1 cellular context compared by ENCODE assay signal in genomic region chr19:35139618-35139943, GRCh38.
TF ChIP-seq lines count a peak whose summit lies in the region.

No MANE protein-coding gene starts in this region.

TF ChIP-seq in HepG2, 621 proteins besides CTCF, POLR2A, EP300 and RAD21 (continued from another document):
- TF ChIP-seq ATF2 (CRISPR knock-in tag; IDR thresholded peaks at IDR 0.05) (no peak), BCLAF1 (IDR thresholded peaks at IDR 0.05) (no peak), ATF7-NPFF (CRISPR knock-in tag; IDR thresholded peaks at IDR 0.05; ENCODE audit: low read depth) (peak; percentile 29; the same call in 1 of the 2 replicates), RBM39 (IDR thresholded peaks at IDR 0.05; ENCODE audit: low read depth, low read length, poor library complexity, severe bottlenecking) (no peak), SIX4 (CRISPR knock-in tag; IDR thresholded peaks at IDR 0.05) (no peak), ZSCAN20 (CRISPR knock-in tag; IDR thresholded peaks at IDR 0.05; ENCODE audit: borderline replicate concordance) (no peak), ZFP91 (CRISPR knock-in tag; IDR thresholded peaks at IDR 0.05; ENCODE audit: borderline replicate concordance) (peak; percentile 31; the same call in 1 of the 2 replicates), ZNF501 (CRISPR knock-in tag; IDR thresholded peaks at IDR 0.05) (peak; percentile 10; the same call in 1 of the 2 replicates), ZNF354B (CRISPR knock-in tag; IDR thresholded peaks at IDR 0.05) (no peak), ARID3A (IDR thresholded peaks at IDR 0.05; ENCODE audit: low read depth, low read length) (no peak), ZNF496 (CRISPR knock-in tag; IDR thresholded peaks at IDR 0.05; ENCODE audit: insufficient replicate concordance) (no peak), ZNF256 (CRISPR knock-in tag; conservative IDR thresholded peaks at IDR 0.05) (no peak), HNF1B (CRISPR knock-in tag; IDR thresholded peaks at IDR 0.05) (peak; percentile 36; the same call in 1 of the 2 replicates), HNF4A (CRISPR knock-in tag; IDR thresholded peaks at IDR 0.05) (no peak), TFDP1 (CRISPR knock-in tag; IDR thresholded peaks at IDR 0.05; ENCODE audit: borderline replicate concordance) (peak; percentile 9; the same call in 1 of the 2 replicates), HIC2 (CRISPR knock-in tag; IDR thresholded peaks at IDR 0.05; ENCODE audit: low read depth) (peak; percentile 80; the same call in 1 of the 2 replicates)
